ENCODE assay signal across 13 cellular contexts in the genomic region with DNA sequence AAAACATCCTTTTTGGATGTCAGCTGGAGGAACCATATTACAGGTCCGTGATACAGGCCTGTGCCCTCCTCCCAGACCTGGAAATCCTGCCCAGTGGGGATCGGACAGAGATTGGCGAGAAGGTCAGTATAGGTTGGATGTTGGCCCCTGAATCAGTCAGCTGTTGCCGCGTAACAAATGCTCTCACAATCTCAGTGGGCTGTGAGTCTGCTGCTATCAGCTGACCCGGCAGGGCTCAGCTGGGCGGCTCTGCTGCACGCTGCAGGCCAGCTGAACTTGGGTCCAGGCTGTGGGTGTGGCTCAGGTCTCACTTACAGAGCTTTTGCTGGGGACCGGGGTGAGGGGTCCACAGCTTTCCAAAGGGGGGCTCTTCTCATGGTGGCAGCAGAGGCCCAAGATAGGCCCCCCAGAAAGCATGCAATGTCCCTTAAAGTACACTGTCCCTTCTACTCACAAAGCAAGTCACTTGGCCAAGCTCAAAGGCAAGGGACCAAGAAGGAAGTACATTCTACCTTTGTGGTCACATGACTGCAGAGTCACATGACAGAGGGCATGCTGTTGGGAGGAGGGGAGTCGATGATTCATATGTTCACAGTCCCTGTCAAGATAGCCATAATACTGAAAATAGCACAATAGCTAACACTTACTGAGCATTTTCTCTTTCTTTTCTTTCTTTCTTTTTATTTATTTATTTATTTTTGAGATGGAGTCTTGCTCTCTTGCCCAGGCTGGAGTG.
DNase-seq lines count a peak whose midpoint lies in the region; ATAC-seq and TF ChIP-seq lines count a peak whose summit lies in the region.
"Had no signal": no experiment of that assay in that cellular context is flagged by ENCODE, and none has a peak within 500 bp of the region (broad histone marks: within the 10 kb centered on the region; RNA-seq: fewer than 3 reads in every experiment).

No MANE protein-coding gene starts in this region.

- no peaks in the 10 kb centered on the region for H3K27me3 ChIP-seq in CD4-positive, CD25-positive, alpha-beta regulatory T cell (ENCODE audit: control insufficient read depth, insufficient read depth, low read length)

- no peaks in the 10 kb centered on the region for H3K9me3 Mint-ChIP-seq in CD4-positive, CD25-positive, alpha-beta regulatory T cell
- H3K9me3 Mint-ChIP-seq: neural crest cell had no signal

- H3K27me3 Mint-ChIP-seq in CD4-positive, CD25-positive, alpha-beta regulatory T cell = no peaks in the 10 kb centered on the region

- H3K4me1 ChIP-seq in CD4-positive, CD25-positive, alpha-beta regulatory T cell (ENCODE audit: control insufficient read depth, insufficient read depth, low read length, poor library complexity, severe bottlenecking) = no peaks in the 10 kb centered on the region

- H3K4me3 Mint-ChIP-seq in CD4-positive, CD25-positive, alpha-beta regulatory T cell = no peak overlapping the region
- H3K4me3 Mint-ChIP-seq: neural crest cell had no signal

- no peak for TF ChIP-seq EP300 in Ishikawa (IDR thresholded peaks at IDR 0.05; ENCODE audit: borderline replicate concordance)

- no peaks in the 10 kb centered on the region for H3K9me3 ChIP-seq in CD4-positive, CD25-positive, alpha-beta regulatory T cell (ENCODE audit: control insufficient read depth in 2 of 2, low read length in 2 of 2)

- ATAC-seq in CD4-positive, CD25-positive, alpha-beta regulatory T cell (ENCODE audit: low read depth in 2 of 2) = peak in 1 of 2 donors; percentile 42
- ATAC-seq in HG02571 (IDR thresholded peaks at IDR 0.05; ENCODE audit: unreplicated experiment) = no peak
- ATAC-seq in GM19351 (IDR thresholded peaks at IDR 0.05; ENCODE audit: unreplicated experiment) = no peak
- no peak for ATAC-seq in GM21515 (IDR thresholded peaks at IDR 0.05; ENCODE audit: unreplicated experiment)

- no peak for TF ChIP-seq RAD21 in Ishikawa (IDR thresholded peaks at IDR 0.05; ENCODE audit: low read depth)

- peaks cover 88% of the 10 kb centered on the region for H3K36me3 ChIP-seq in CD4-positive, CD25-positive, alpha-beta regulatory T cell (ENCODE audit: control insufficient read depth, insufficient read depth, low read length)

- H3K27ac ChIP-seq in CD4-positive, CD25-positive, alpha-beta regulatory T cell (ENCODE audit: insufficient read depth, low read length, poor library complexity, severe bottlenecking) = no peak overlapping the region

- H3K4me1 Mint-ChIP-seq in CD4-positive, CD25-positive, alpha-beta regulatory T cell = peaks cover 0 to 8% (median 3%) of the 10 kb centered on the region in 4 donors
- H3K4me1 Mint-ChIP-seq: neural crest cell had no signal

- H3K27ac Mint-ChIP-seq in CD4-positive, CD25-positive, alpha-beta regulatory T cell = peak overlapping the region in 2 of 3 donors; percentile 41 to 65

- peaks cover 52% of the 10 kb centered on the region for H3K36me3 Mint-ChIP-seq in CD4-positive, CD25-positive, alpha-beta regulatory T cell

- H3K4me3 ChIP-seq in CD4-positive, CD25-positive, alpha-beta regulatory T cell (ENCODE audit: low read depth, low read length) = no peak overlapping the region

- peak in 1 of 3 donors; percentile 49 for DNase-seq in CD4-positive, CD25-positive, alpha-beta regulatory T cell
- peak; percentile 10 to 25 for DNase-seq in activated CD4-positive, alpha-beta T cell treated with anti-CD3 and anti-CD28 coated beads, Interleukin-2, amount 50 U/mL, for 48 hours
- DNase-seq in iris pigment epithelial cell (ENCODE audit: low read depth) (peak; percentile 35), NCI-H2171 treated with DMSO at 0.1 percent for 48 hours (lab: John Stamatoyannopoulos, UW) (no peak)
- DNase-seq: caudate nucleus, DMS79, NCI-H2107, T-helper 9 cell had no signal

TF ChIP-seq in Ishikawa, 13 proteins besides CTCF, POLR2A, EP300 and RAD21:
- TF ChIP-seq, protein P1, sequence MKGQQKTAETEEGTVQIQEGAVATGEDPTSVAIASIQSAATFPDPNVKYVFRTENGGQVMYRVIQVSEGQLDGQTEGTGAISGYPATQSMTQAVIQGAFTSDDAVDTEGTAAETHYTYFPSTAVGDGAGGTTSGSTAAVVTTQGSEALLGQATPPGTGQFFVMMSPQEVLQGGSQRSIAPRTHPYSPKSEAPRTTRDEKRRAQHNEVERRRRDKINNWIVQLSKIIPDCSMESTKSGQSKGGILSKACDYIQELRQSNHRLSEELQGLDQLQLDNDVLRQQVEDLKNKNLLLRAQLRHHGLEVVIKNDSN (IDR thresholded peaks at IDR 0.05) = peak; percentile 95
- no peak for TF ChIP-seq EGR1 (IDR thresholded peaks at IDR 0.05)
